ENCODE assay signal across 21 cellular contexts in genomic region chr17:46150216-46150963, GRCh38. TPM values are rescaled to one million over a fixed set of nuclear protein-coding genes. Genes with fewer than 3 reads are reported as not detected.
DNase-seq lines count a peak whose midpoint lies in the region; ATAC-seq and TF ChIP-seq lines count a peak whose summit lies in the region.
"Had no signal": no experiment of that assay in that cellular context is flagged by ENCODE, and none has a peak within 500 bp of the region (broad histone marks: within the 10 kb centered on the region; RNA-seq: fewer than 3 reads in every experiment).

No MANE protein-coding gene starts in this region.

- H3K4me2 ChIP-seq in GM23338 = no peak overlapping the region
- H3K4me2 ChIP-seq: BLaER1 had no signal

- H2AFZ ChIP-seq in GM23338 = no peak overlapping the region

- H3K4me3 ChIP-seq in GM23338 = no peak overlapping the region
- H3K4me3 ChIP-seq: BLaER1, esophagus squamous epithelium, MG63, prostate gland had no signal

- peaks cover 8% of the 10 kb centered on the region for H3K36me3 Mint-ChIP-seq in activated CD4-positive, alpha-beta T cell treated with anti-CD3 and anti-CD28 coated beads for 36 hours (ENCODE audit: low read depth)
- H3K36me3 Mint-ChIP-seq in GM23338 (ENCODE audit: low read depth) = peaks cover 7% of the 10 kb centered on the region; the same call in 2 of the 3 replicates
- peaks cover 19% of the 10 kb centered on the region for H3K36me3 Mint-ChIP-seq in central memory CD8-positive, alpha-beta T cell (ENCODE audit: insufficient read depth)
- H3K36me3 Mint-ChIP-seq in nephron progenitor cell (ENCODE audit: low read depth) = peaks cover 43% of the 10 kb centered on the region

- CTCF ChIA-PET in activated CD4-positive, alpha-beta T cell treated with anti-CD3 and anti-CD28 coated beads for 36 hours (lab: Charles Lee) = interaction anchor here (0.8 to 1.6 kb wide), 4 partner anchors 9 to 62 kb away, joined by 3 to 6 read pairs (median 4); no protein-coding TSS in a partner anchor

- POLR2A ChIA-PET in activated CD4-positive, alpha-beta T cell treated with anti-CD3 and anti-CD28 coated beads for 36 hours (lab: Charles Lee) = no interaction called here

- TF ChIP-seq CTCF in GM23338 (conservative IDR thresholded peaks at IDR 0.05; ENCODE audit: low read depth in 2 of 2) (no peak), nephron progenitor cell (IDR thresholded peaks at IDR 0.05) (no peak)

- DNase-seq in activated CD4-positive, alpha-beta T cell treated with anti-CD3 and anti-CD28 coated beads for 36 hours = no peak
- no peak for DNase-seq in activated CD4-positive, alpha-beta T cell treated with anti-CD3 and anti-CD28 coated beads for 4 hours
- no peak for DNase-seq in GM23338 (ENCODE audit: low spot score)
- DNase-seq in central memory CD8-positive, alpha-beta T cell (ENCODE audit: low spot score in 2 of 2) = no peak
- DNase-seq in nephron progenitor cell = no peak
- DNase-seq in GM19240 (ENCODE audit: insufficient read length, low spot score) = no peak
- no peak for DNase-seq in NCI-H146 (lab: John Stamatoyannopoulos, UW)
- no peak for DNase-seq in HuH-7 (ENCODE audit: low spot score)
- DNase-seq: 8988T; activated CD4-positive, alpha-beta T cell treated with anti-CD3 and anti-CD28 coated beads for 48 hours; activated naive CD4-positive, alpha-beta T cell treated with anti-CD3 and anti-CD28 coated beads, Interleukin-2, amount 50 U/mL, for 16 hours; esophagus squamous epithelium; left ventricle myocardium superior; MG63; NCI-H1694; NCI-H345; small intestine; stimulated activated CD4-positive, alpha-beta T cell treated with anti-CD3 and anti-CD28 coated beads, Interleukin-4, amount 100 ng/mL, for 4 hours had no signal

- intact Hi-C loops in activated CD4-positive, alpha-beta T cell treated with anti-CD3 and anti-CD28 coated beads for 36 hours (cut with DNase I, micrococcal nuclease) = no loop called here

- H4K20me1 ChIP-seq in GM23338 (replicated peaks; ENCODE audit: insufficient read depth) = peaks cover 87% of the 10 kb centered on the region

- peaks cover 98% of the 10 kb centered on the region for H3K79me2 ChIP-seq in GM23338 (replicated peaks; ENCODE audit: insufficient read depth)

- no peaks in the 10 kb centered on the region for H3F3A ChIP-seq in GM23338 (replicated peaks; ENCODE audit: low read depth)

- H3K9me2 ChIP-seq in GM23338 (ENCODE audit: insufficient read depth) = no peaks in the 10 kb centered on the region

- no peak for ATAC-seq in activated CD4-positive, alpha-beta T cell treated with anti-CD3 and anti-CD28 coated beads for 36 hours
- ATAC-seq in GM23338 = no peak
- no peak for ATAC-seq in central memory CD8-positive, alpha-beta T cell (replicated peaks; ENCODE audit: extremely low read depth, poor library complexity, severe bottlenecking)
- ATAC-seq: left ventricle myocardium superior had no signal

- H3K36me3 ChIP-seq in GM23338 (ENCODE audit: insufficient read depth) = no peaks in the 10 kb centered on the region
- H3K36me3 ChIP-seq: esophagus squamous epithelium, prostate gland had no signal

- H3K4me1 Mint-ChIP-seq in activated CD4-positive, alpha-beta T cell treated with anti-CD3 and anti-CD28 coated beads for 36 hours = peaks cover 91% of the 10 kb centered on the region
- H3K4me1 Mint-ChIP-seq in GM23338 (peaks cover 63% of the 10 kb centered on the region), nephron progenitor cell (peaks cover 44% of the 10 kb centered on the region)
- H3K4me1 Mint-ChIP-seq in central memory CD8-positive, alpha-beta T cell = peaks cover 87% of the 10 kb centered on the region

- H3K4me1 ChIP-seq in GM23338 (ENCODE audit: insufficient read depth) = peaks cover 45% of the 10 kb centered on the region
- H3K4me1 ChIP-seq: prostate gland had no signal

- H3K4me3 Mint-ChIP-seq in activated CD4-positive, alpha-beta T cell treated with anti-CD3 and anti-CD28 coated beads for 36 hours = no peak overlapping the region
- H3K4me3 Mint-ChIP-seq in GM23338 (no peak overlapping the region), nephron progenitor cell (no peak overlapping the region)
- H3K4me3 Mint-ChIP-seq in central memory CD8-positive, alpha-beta T cell = peak overlapping the region; percentile 0

- H3K27ac ChIP-seq in GM23338 (ENCODE audit: low read depth) = peak overlapping the region; percentile 16; the same call in 1 of the 2 replicates
- H3K27ac ChIP-seq: BLaER1, esophagus squamous epithelium, prostate gland had no signal

- no peaks in the 10 kb centered on the region for H3K27me3 ChIP-seq in GM23338 (ENCODE audit: insufficient read depth)
- H3K27me3 ChIP-seq: BLaER1, esophagus squamous epithelium, MG63 had no signal

- no peaks in the 10 kb centered on the region for H3K9me3 Mint-ChIP-seq in activated CD4-positive, alpha-beta T cell treated with anti-CD3 and anti-CD28 coated beads for 36 hours (ENCODE audit: low read depth)
- H3K9me3 Mint-ChIP-seq in GM23338 (no peaks in the 10 kb centered on the region), nephron progenitor cell (no peaks in the 10 kb centered on the region)
- H3K9me3 Mint-ChIP-seq in central memory CD8-positive, alpha-beta T cell = no peaks in the 10 kb centered on the region
- H3K9me3 Mint-ChIP-seq: brain had no signal

- no peaks in the 10 kb centered on the region for H3K27me3 Mint-ChIP-seq in activated CD4-positive, alpha-beta T cell treated with anti-CD3 and anti-CD28 coated beads for 36 hours
- H3K27me3 Mint-ChIP-seq in GM23338 (ENCODE audit: insufficient read depth, low read depth, poor library complexity) (peaks cover 8% of the 10 kb centered on the region), nephron progenitor cell (ENCODE audit: low read depth, poor library complexity) (no peaks in the 10 kb centered on the region)
- no peaks in the 10 kb centered on the region for H3K27me3 Mint-ChIP-seq in central memory CD8-positive, alpha-beta T cell
- H3K27me3 Mint-ChIP-seq: brain had no signal

- peak overlapping the region; percentile 17 for H3K27ac Mint-ChIP-seq in activated CD4-positive, alpha-beta T cell treated with anti-CD3 and anti-CD28 coated beads for 36 hours
- H3K27ac Mint-ChIP-seq in GM23338 (no peak overlapping the region), nephron progenitor cell (peak overlapping the region; percentile 1)
- H3K27ac Mint-ChIP-seq in central memory CD8-positive, alpha-beta T cell (ENCODE audit: low read depth) = peak overlapping the region; percentile 1

TF ChIP-seq in GM23338, 12 proteins besides CTCF, POLR2A, EP300 and RAD21:
- TF ChIP-seq ETS1 (IDR thresholded peaks at IDR 0.05) = no peak
- TF ChIP-seq NANOG (IDR thresholded peaks at IDR 0.05; ENCODE audit: borderline replicate concordance) = no peak
- TF ChIP-seq JUNB (IDR thresholded peaks at IDR 0.05; ENCODE audit: unreplicated experiment) = no peak
- no peak for TF ChIP-seq REST (IDR thresholded peaks at IDR 0.05; ENCODE audit: unreplicated experiment)
- TF ChIP-seq STAT1 (IDR thresholded peaks at IDR 0.05; ENCODE audit: unreplicated experiment) = no peak
- TF ChIP-seq CREB1 (CRISPR knock-in tag; IDR thresholded peaks at IDR 0.05; ENCODE audit: low read depth) = no peak

RNA-seq across cellular contexts. Expression of gene KANSL1, which starts 42.8 kb away (rescaled TPM):
- total RNA-seq in activated CD4-positive, alpha-beta T cell treated with anti-CD3 and anti-CD28 coated beads for 36 hours = 10 to 100 TPM; 46.8 to 64.5 TPM
- total RNA-seq in GM23338 (2014; rRNA removed; shearing (Covaris generic)) = 167 and 206 TPM in 2 replicates
- 43.6 and 49.0 TPM in 2 replicates for polyA plus RNA-seq in GM23338 (2016; fragmentation: Nextera tagmentation; extraction: Ambion mirVana)
